ENCODE assay signal across 20 cellular contexts in genomic region chr10:8301831-8302230, GRCh38.
"Had no signal": no experiment of that assay in that cellular context is flagged by ENCODE, and none has a peak within 500 bp of the region (broad histone marks: within the 10 kb centered on the region; RNA-seq: fewer than 3 reads in every experiment).

No MANE protein-coding gene starts in this region.

- H3K36me3 Mint-ChIP-seq: natural killer cell; stimulated activated memory B cell treated with anti-CD40 and anti-IgM and Interleukin-4, amounts not matched to agents 10 μg/mL and 1 μg/mL and 100 μg/mL, for 72 hours had no signal

- DNase-seq: effector CD4-positive, alpha-beta T cell; endodermal cell; esophagus squamous epithelium; foreskin fibroblast; head of caudate nucleus; natural killer cell; posterior cingulate gyrus; spleen; stimulated activated CD4-positive, alpha-beta T cell treated with anti-CD3 and anti-CD28 coated beads, Interleukin-15, amount 100 ng/mL, for 24 hours; stimulated activated CD4-positive, alpha-beta T cell treated with anti-CD3 and anti-CD28 coated beads, Interleukin-1b, Interleukin-23, amount 100 ng/mL, for 48 hours; stimulated activated CD4-positive, alpha-beta T cell treated with anti-CD3 and anti-CD28 coated beads, Interleukin-4, amount 100 ng/mL, for 24 hours; transverse colon had no signal

- H3K27ac Mint-ChIP-seq: endodermal cell; natural killer cell; stimulated activated memory B cell treated with anti-CD40 and anti-IgM and Interleukin-4, amounts not matched to agents 10 μg/mL and 1 μg/mL and 100 μg/mL, for 72 hours; stimulated activated naive CD8-positive, alpha-beta T cell treated with anti-CD3 and anti-CD28 coated beads, Interleukin-15, Interleukin-2, amounts not matched to agents 100 ng/mL and 50 ng/mL, for 24 hours had no signal

- H3K4me1 Mint-ChIP-seq: natural killer cell; neural crest cell; stimulated activated memory B cell treated with anti-CD40 and anti-IgM and Interleukin-4, amounts not matched to agents 10 μg/mL and 1 μg/mL and 100 μg/mL, for 72 hours had no signal

- H3K36me3 ChIP-seq: esophagus squamous epithelium, spleen, thoracic aorta, transverse colon had no signal

- H3K4me3 Mint-ChIP-seq: endodermal cell; natural killer cell; neural crest cell; stimulated activated memory B cell treated with anti-CD40 and anti-IgM and Interleukin-4, amounts not matched to agents 10 μg/mL and 1 μg/mL and 100 μg/mL, for 72 hours; stimulated activated naive CD8-positive, alpha-beta T cell treated with anti-CD3 and anti-CD28 coated beads, Interleukin-15, Interleukin-2, amounts not matched to agents 100 ng/mL and 50 ng/mL, for 24 hours had no signal

- H3K4me1 ChIP-seq: spleen, transverse colon had no signal

- H3K27me3 Mint-ChIP-seq: stimulated activated memory B cell treated with anti-CD40 and anti-IgM and Interleukin-4, amounts not matched to agents 10 μg/mL and 1 μg/mL and 100 μg/mL, for 72 hours had no signal

- H3K4me2 ChIP-seq: hepatocyte had no signal

- H3K9me3 Mint-ChIP-seq: endodermal cell; natural killer cell; neural crest cell; stimulated activated naive CD8-positive, alpha-beta T cell treated with anti-CD3 and anti-CD28 coated beads, Interleukin-15, Interleukin-2, amounts not matched to agents 100 ng/mL and 50 ng/mL, for 24 hours had no signal

- H3K79me2 ChIP-seq: hepatocyte had no signal

- H2AFZ ChIP-seq: hepatocyte had no signal

- H3K9me3 ChIP-seq: esophagus squamous epithelium, spleen, thoracic aorta, transverse colon had no signal

- H3K4me3 ChIP-seq: coronary artery, esophagus squamous epithelium, hepatocyte, spleen, thoracic aorta, transverse colon had no signal

- H3K27ac ChIP-seq: coronary artery, esophagus squamous epithelium, hepatocyte, spleen, thoracic aorta, transverse colon had no signal

- ATAC-seq: left lobe of liver; natural killer cell; sciatic nerve; stimulated activated memory B cell treated with anti-CD40 and anti-IgM and Interleukin-4, amounts not matched to agents 10 μg/mL and 1 μg/mL and 100 μg/mL, for 72 hours had no signal
